8 cellular contexts compared by ENCODE assay signal in genomic region chr15:79849789-79850188, GRCh38. TPM values are rescaled to one million over a fixed set of nuclear protein-coding genes. Genes with fewer than 3 reads are reported as not detected.
DNase-seq lines count a peak whose midpoint lies in the region; TF ChIP-seq lines count a peak whose summit lies in the region.

No MANE protein-coding gene starts in this region.

- no peaks in the 10 kb centered on the region for H3K27me3 Mint-ChIP-seq in mesothelial cell of epicardium (ENCODE audit: low read depth)

- H3K27ac Mint-ChIP-seq in mesothelial cell of epicardium, result no peak overlapping the region

- POLR2A ChIA-PET in AG04450 (lab: Yijun Ruan, JAX), result no interaction called here
- POLR2A ChIA-PET in GM10248 (lab: Yijun Ruan, JAX), result no interaction called here

- H3K27me3 ChIP-seq in AG04450 (ENCODE audit: control insufficient read depth, insufficient read depth, low read length), result no peaks in the 10 kb centered on the region

- DNase-seq in AG04450 (ENCODE audit: low read depth, low spot score), result no peak
- no peak for DNase-seq in GM10248 (ENCODE audit: extremely low spot score)
- peak; percentile 24 for DNase-seq in RPMI8226
- peak; percentile 58 for DNase-seq in fibroblast of peridontal ligament (ENCODE audit: extremely low read depth)
- peak; percentile 18 for DNase-seq in smooth muscle cell of the brain vasculature (ENCODE audit: low read depth, low spot score)
- DNase-seq in UCSD-AML1 (lab: John Stamatoyannopoulos, UW; ENCODE audit: unreplicated experiment), result no peak
- no peak for DNase-seq in mesothelial cell of epicardium (ENCODE audit: low spot score in 2 of 2, unreplicated experiment in 2 of 2)
- DNase-seq in HPDE6-E6E7 (ENCODE audit: extremely low spot score), result no peak

- H3K4me3 Mint-ChIP-seq in mesothelial cell of epicardium, result no peak overlapping the region

- CTCF ChIA-PET in AG04450 (lab: Charles Lee) (interaction anchor here (0.5 to 11.5 kb wide), 36 partner anchors 9 to 539 kb away, joined by 3 to 388 read pairs (median 4); partner anchors contain the start of gene TMED3), GM10248 (lab: Yijun Ruan, JAX) (interaction anchor here (0.8 to 9.3 kb wide), 12 partner anchors 9 to 510 kb away, joined by 3 to 133 read pairs (median 3); no protein-coding TSS in a partner anchor)

- H3K4me3 ChIP-seq in AG04450 (ENCODE audit: low read depth, low read length), result no peak overlapping the region

- no peaks in the 10 kb centered on the region for H3K9me3 Mint-ChIP-seq in mesothelial cell of epicardium

- no peaks in the 10 kb centered on the region for H3K9me3 ChIP-seq in AG04450 (ENCODE audit: control insufficient read depth, insufficient read depth, low read length)

- H3K4me1 Mint-ChIP-seq in mesothelial cell of epicardium, result no peaks in the 10 kb centered on the region

- no peak overlapping the region for H3K27ac ChIP-seq in AG04450 (ENCODE audit: low read depth, low read length)

- H3K36me3 Mint-ChIP-seq in mesothelial cell of epicardium, result peaks cover 7% of the 10 kb centered on the region

- TF ChIP-seq CTCF in AG04450 (IDR thresholded peaks at IDR 0.05; ENCODE audit: low read depth, low read length), result peak; percentile 77
- peak; percentile 37 for TF ChIP-seq CTCF in GM10248 (IDR thresholded peaks at IDR 0.05; ENCODE audit: control extremely low read depth, extremely low read depth, low read depth, missing control alignments)
- TF ChIP-seq CTCF in mesothelial cell of epicardium (IDR thresholded peaks at IDR 0.05; ENCODE audit: unreplicated experiment), result no peak

RNA-seq across cellular contexts. Expression of gene MTHFS, which starts 47.0 kb away (rescaled TPM):
- 19.0 and 20.0 TPM in 2 replicates for polyA plus RNA-seq in AG04450 (2011; rRNA removed)
- polyA minus RNA-seq in AG04450 (2011; rRNA and poly(A)+ RNA removed), result 4.5 and 4.7 TPM in 2 replicates
- 12.5 to 14.8 TPM (median 13.7 TPM) in 3 replicates for total RNA-seq in mesothelial cell of epicardium

Comparison
In these comparisons a context has a peak if more than half of its experiments do, and no peak if none do; other contexts are left out.
1. DNase-seq: peak in RPMI8226 (single experiment), fibroblast of peridontal ligament (single experiment) and smooth muscle cell of the brain vasculature (single experiment); none in AG04450 (single experiment), GM10248 (single experiment), UCSD-AML1 (single experiment), mesothelial cell of epicardium (0 of 2) and HPDE6-E6E7 (single experiment).